8 cellular contexts compared by ENCODE assay signal in the genomic region with DNA sequence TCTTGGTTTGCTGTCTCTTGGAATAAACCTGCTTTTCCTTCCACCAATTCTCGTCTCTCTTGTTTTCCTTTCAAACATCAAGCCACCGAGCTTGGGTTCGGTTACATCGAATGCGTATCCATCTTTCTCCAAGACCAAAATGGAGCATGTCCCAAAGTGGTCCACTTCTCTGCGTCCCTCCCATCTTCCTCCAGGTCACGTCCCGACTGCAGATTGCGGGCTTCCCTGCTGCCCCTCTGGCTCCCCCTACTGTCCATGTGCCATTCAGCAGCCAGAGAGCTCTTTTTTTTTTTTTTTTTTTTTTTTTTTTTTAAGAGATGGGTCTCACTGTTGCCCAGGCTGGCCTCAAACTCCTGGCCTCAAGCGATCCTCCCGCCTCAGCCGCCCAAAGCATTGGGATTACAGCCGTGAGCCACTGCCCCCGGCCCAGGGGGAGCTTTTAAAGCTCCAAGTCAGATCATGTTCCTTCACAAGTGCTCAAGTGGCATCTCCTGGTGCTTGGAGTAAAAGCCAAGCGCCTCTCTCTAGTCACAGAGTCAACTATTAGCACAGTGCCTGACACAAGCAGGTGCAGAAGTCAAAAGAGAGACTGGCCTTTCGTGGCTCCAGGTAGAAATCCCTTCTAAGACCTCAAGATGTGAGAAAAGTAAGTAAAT. TPM values are rescaled to one million over a fixed set of nuclear protein-coding genes. Genes with fewer than 3 reads are reported as not detected.
DNase-seq lines count a peak whose midpoint lies in the region; ATAC-seq lines count a peak whose summit lies in the region.

No MANE protein-coding gene starts in this region.

- ATAC-seq in GM18498 (IDR thresholded peaks at IDR 0.05; ENCODE audit: unreplicated experiment) (no peak), GM19035 (IDR thresholded peaks at IDR 0.05; ENCODE audit: unreplicated experiment) (no peak)

- H3K9me3 ChIP-seq in SJCRH30 (replicated peaks), result no peaks in the 10 kb centered on the region

- no peak overlapping the region for H3K4me3 ChIP-seq in SJCRH30

- DNase-seq in COLO829 (ENCODE audit: low spot score) (peak; percentile 84), HS-27A (ENCODE audit: low read depth) (peak; percentile 27), SJCRH30 (peak; percentile 67 to 71), globus pallidus (ENCODE audit: low spot score) (peak; percentile 66), putamen (ENCODE audit: low spot score) (peak; percentile 58)
- DNase-seq in activated effector memory CD4-positive, alpha-beta T cell treated with anti-CD3 and anti-CD28 coated beads, Interleukin-2, amount 50 U/mL, for 16 hours, result peak; percentile 86

- no peak overlapping the region for H3K27ac ChIP-seq in SJCRH30

- H3K4me1 ChIP-seq in SJCRH30, result no peaks in the 10 kb centered on the region

- H3K27me3 ChIP-seq in SJCRH30, result no peaks in the 10 kb centered on the region

- H3K36me3 ChIP-seq in SJCRH30, result no peaks in the 10 kb centered on the region

RNA-seq across cellular contexts. Expression of gene COL5A3, which starts 10.0 kb away (rescaled TPM):
- total RNA-seq in SJCRH30 (2014; rRNA removed; shearing (Covaris generic)), result not detected in 2 replicates

RNA-seq across cellular contexts. Expression of gene RDH8, which starts 13.0 kb away (rescaled TPM):
- total RNA-seq in SJCRH30 (2014; rRNA removed; shearing (Covaris generic)), result not detected in 2 replicates

Comparison
In these comparisons a context has a peak if more than half of its experiments do, and no peak if none do; other contexts are left out.
1. DNase-seq: peak in every context shown above with its lines; median percentile 86 in activated effector memory CD4-positive, alpha-beta T cell treated with anti-CD3 and anti-CD28 coated beads, Interleukin-2, amount 50 U/mL, for 16 hours; 84 in COLO829; 69 in SJCRH30; 66 in globus pallidus; 58 in putamen; 27 in HS-27A.